8 cellular contexts compared by ENCODE assay signal in the genomic region with DNA sequence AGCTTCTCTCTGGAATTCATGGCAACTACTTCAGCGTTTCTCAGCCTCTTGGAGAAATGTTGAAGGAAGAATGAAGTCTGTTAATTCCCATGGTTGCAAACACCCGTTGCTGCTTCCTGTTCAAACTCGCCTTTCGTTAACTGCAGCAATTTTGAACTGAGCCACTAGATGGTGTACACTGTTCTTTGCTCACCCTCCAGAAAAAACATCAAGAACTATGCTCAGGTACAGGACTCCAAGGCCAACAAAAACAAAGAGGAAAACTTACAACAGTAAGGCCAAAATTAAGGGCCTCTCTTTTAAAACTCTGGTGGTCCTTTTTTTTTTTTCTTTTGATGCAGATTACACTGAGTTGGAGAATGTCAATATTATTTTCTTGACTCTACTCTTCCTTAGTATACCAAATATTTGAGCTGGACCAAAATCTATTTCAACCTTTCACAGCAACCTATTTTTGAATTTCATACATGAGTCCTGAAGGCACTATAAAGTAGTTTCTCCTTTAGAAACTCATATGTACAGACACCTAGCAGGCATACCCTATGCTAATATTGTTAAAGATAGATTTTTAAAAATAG. TPM values are rescaled to one million over a fixed set of nuclear protein-coding genes. Genes with fewer than 3 reads are reported as not detected.
DNase-seq lines count a peak whose midpoint lies in the region; ATAC-seq and TF ChIP-seq lines count a peak whose summit lies in the region.

No MANE protein-coding gene starts in this region.

- H3K27ac Mint-ChIP-seq in activated CD4-positive, alpha-beta T cell treated with anti-CD3 and anti-CD28 coated beads, Interleukin-2, amount 10 ng/mL, durations not matched to agents 24 days and 14 days = no peak overlapping the region
- H3K27ac Mint-ChIP-seq in glutamatergic neuron (ENCODE audit: unreplicated experiment) = no peak overlapping the region

- no peak overlapping the region for H3K4me3 Mint-ChIP-seq in activated CD4-positive, alpha-beta T cell treated with anti-CD3 and anti-CD28 coated beads, Interleukin-2, amount 10 ng/mL, durations not matched to agents 24 days and 14 days
- H3K4me3 Mint-ChIP-seq in glutamatergic neuron (ENCODE audit: unreplicated experiment) = no peak overlapping the region

- no peaks in the 10 kb centered on the region for H3K36me3 ChIP-seq in suprapubic skin

- no peak overlapping the region for H3K4me3 ChIP-seq in retinal pigment epithelial cell (ENCODE audit: low read length)
- no peak overlapping the region for H3K4me3 ChIP-seq in suprapubic skin

- no peaks in the 10 kb centered on the region for H3K9me3 Mint-ChIP-seq in activated CD4-positive, alpha-beta T cell treated with anti-CD3 and anti-CD28 coated beads, Interleukin-2, amount 10 ng/mL, durations not matched to agents 24 days and 14 days
- no peaks in the 10 kb centered on the region for H3K9me3 Mint-ChIP-seq in glutamatergic neuron (ENCODE audit: unreplicated experiment)

- 0% methylated on average over 4 of the region's 4 CpGs for WGBS in suprapubic skin

- no peak overlapping the region for H3K27ac ChIP-seq in suprapubic skin

- H3K4me1 ChIP-seq in suprapubic skin = peaks cover 2% of the 10 kb centered on the region

- H3K27me3 ChIP-seq in suprapubic skin = no peaks in the 10 kb centered on the region

- no peaks in the 10 kb centered on the region for H3K4me1 Mint-ChIP-seq in activated CD4-positive, alpha-beta T cell treated with anti-CD3 and anti-CD28 coated beads, Interleukin-2, amount 10 ng/mL, durations not matched to agents 24 days and 14 days
- H3K4me1 Mint-ChIP-seq in glutamatergic neuron (ENCODE audit: low read depth, unreplicated experiment) = no peaks in the 10 kb centered on the region

- DNase-seq in DMS79 treated with DMSO at 0.1 percent for 48 hours (lab: John Stamatoyannopoulos, UW) (peak; percentile 74), NCI-H2171 treated with DMSO at 0.1 percent for 48 hours (lab: John Stamatoyannopoulos, UW) (peak; percentile 87), glutamatergic neuron (peak; percentile 30), retinal pigment epithelial cell (ENCODE audit: low read depth) (peak; percentile 39), suprapubic skin (ENCODE audit: low spot score in 2 of 2) (no peak)
- DNase-seq in activated CD4-positive, alpha-beta T cell treated with anti-CD3 and anti-CD28 coated beads, Interleukin-2, amount 10 ng/mL, durations not matched to agents 24 days and 14 days = peak; percentile 72

- no peak for TF ChIP-seq POLR2A in suprapubic skin (IDR thresholded peaks at IDR 0.05)

- no peaks in the 10 kb centered on the region for H3K9me3 ChIP-seq in suprapubic skin

- TF ChIP-seq CTCF in glutamatergic neuron (IDR thresholded peaks at IDR 0.05; ENCODE audit: partially characterized antibody, unreplicated experiment) (peak; percentile 78), retinal pigment epithelial cell (conservative IDR thresholded peaks at IDR 0.05; ENCODE audit: low read depth, low read length) (peak; percentile 92), suprapubic skin (IDR thresholded peaks at IDR 0.05) (peak in 1 of 2 donors; percentile 54)

- no peaks in the 10 kb centered on the region for H3K36me3 Mint-ChIP-seq in activated CD4-positive, alpha-beta T cell treated with anti-CD3 and anti-CD28 coated beads, Interleukin-2, amount 10 ng/mL, durations not matched to agents 24 days and 14 days (ENCODE audit: low read depth)
- H3K36me3 Mint-ChIP-seq in glutamatergic neuron (ENCODE audit: unreplicated experiment) = no peaks in the 10 kb centered on the region

- no peak for TF ChIP-seq EP300 in suprapubic skin (IDR thresholded peaks at IDR 0.05)

- H3K27me3 Mint-ChIP-seq in activated CD4-positive, alpha-beta T cell treated with anti-CD3 and anti-CD28 coated beads, Interleukin-2, amount 10 ng/mL, durations not matched to agents 24 days and 14 days = peaks cover 2% of the 10 kb centered on the region
- no peaks in the 10 kb centered on the region for H3K27me3 Mint-ChIP-seq in glutamatergic neuron (ENCODE audit: unreplicated experiment)

- intact Hi-C loops in activated CD4-positive, alpha-beta T cell treated with anti-CD3 and anti-CD28 coated beads, Interleukin-2, amount 10 ng/mL, durations not matched to agents 24 days and 14 days (cut with micrococcal nuclease) = no loop called here

- ATAC-seq in GM19438 (IDR thresholded peaks at IDR 0.05; ENCODE audit: low read depth, unreplicated experiment) (peak; percentile 98), HG03280 (IDR thresholded peaks at IDR 0.05; ENCODE audit: unreplicated experiment) (peak; percentile 98)

RNA-seq across cellular contexts. Expression of gene KLHL14, which starts 58.2 kb away (rescaled TPM):
- not detected in 2 replicates for total RNA-seq in activated CD4-positive, alpha-beta T cell treated with anti-CD3 and anti-CD28 coated beads, Interleukin-2, amount 10 ng/mL, durations not matched to agents 24 days and 14 days
- not detected for total RNA-seq in glutamatergic neuron (ENCODE audit: unreplicated experiment)
- under 1 TPM in 2 of 4 donors, not detected in 2; 0.13 to 0.24 TPM for total RNA-seq in suprapubic skin

Comparison
In these comparisons a context has a peak if more than half of its experiments do, and no peak if none do; other contexts are left out.
1. DNase-seq: peak in DMS79 treated with DMSO at 0.1 percent for 48 hours (single experiment), NCI-H2171 treated with DMSO at 0.1 percent for 48 hours (single experiment), activated CD4-positive, alpha-beta T cell treated with anti-CD3 and anti-CD28 coated beads, Interleukin-2, amount 10 ng/mL, durations not matched to agents 24 days and 14 days (single experiment), glutamatergic neuron (single experiment) and retinal pigment epithelial cell (single experiment); none in suprapubic skin (0 of 2).